Comparison of ENCODE assay signal across 18 cellular contexts in the genomic region with DNA sequence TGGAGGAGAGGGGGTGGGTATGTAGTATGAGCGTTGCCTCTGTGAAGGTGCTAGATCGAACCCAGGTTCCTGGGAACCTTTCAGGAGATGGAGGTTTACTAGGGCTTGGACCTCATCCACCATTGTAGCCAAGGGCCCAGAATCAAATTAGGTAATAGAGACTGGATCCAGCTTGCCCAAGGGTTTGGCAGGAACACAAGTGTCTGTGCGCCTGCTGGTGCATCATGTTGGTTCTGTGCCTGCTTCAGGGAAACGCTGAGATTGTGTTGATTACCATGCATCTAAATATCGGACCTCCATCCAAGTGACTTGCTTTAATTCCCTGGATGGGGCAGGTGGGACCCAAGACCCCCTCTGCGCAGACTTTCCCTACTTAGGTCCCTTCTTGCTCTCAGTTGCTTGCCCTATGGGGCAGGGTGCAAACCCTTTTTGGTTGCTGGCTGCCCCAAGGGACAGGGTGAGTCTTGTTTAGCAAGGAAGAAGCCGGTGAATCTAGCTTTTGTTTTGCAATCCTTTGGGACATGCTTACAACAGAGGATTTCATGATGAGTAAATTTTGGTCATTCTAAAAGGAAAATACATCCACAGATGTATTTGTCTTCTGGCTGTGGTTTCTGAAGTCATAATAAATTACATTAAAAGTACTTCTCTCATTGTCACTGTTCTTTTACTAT.
DNase-seq lines count a peak whose midpoint lies in the region; ATAC-seq and TF ChIP-seq lines count a peak whose summit lies in the region.
"Had no signal": no experiment of that assay in that cellular context is flagged by ENCODE, and none has a peak within 500 bp of the region (broad histone marks: within the 10 kb centered on the region; RNA-seq: fewer than 3 reads in every experiment).

No MANE protein-coding gene starts in this region.

- no peak overlapping the region for H3K27ac ChIP-seq in stomach
- H3K27ac ChIP-seq: left lung, testis had no signal

- intact Hi-C loops in stomach (cut with DNase I; ENCODE audit: low total_unique reads): no loop called here

- no peak for TF ChIP-seq POLR2A in stomach (IDR thresholded peaks at IDR 0.05)

- no peaks in the 10 kb centered on the region for H3K4me1 Mint-ChIP-seq in activated T-helper 17 cell treated with anti-CD3 and anti-CD28 coated beads, Interleukin-2, amount 50 U/mL, for 72 hours
- H3K4me1 Mint-ChIP-seq: activated CD4-positive, alpha-beta T cell treated with anti-CD3 and anti-CD28 coated beads for 36 hours; activated naive CD8-positive, alpha-beta T cell treated with anti-CD3 and anti-CD28 coated beads, Interleukin-2, amount 10 ng/mL, durations not matched to agents 7 days and 5 days; naive B cell had no signal

- no peak overlapping the region for H3K9ac ChIP-seq in adipocyte (ENCODE audit: low read length)
- H3K9ac ChIP-seq in skeletal muscle satellite cell (ENCODE audit: low read depth, low read length): no peak overlapping the region

- H3K27me3 ChIP-seq in adipocyte (replicated peaks; ENCODE audit: control insufficient read depth, insufficient read depth, low read length) (no peaks in the 10 kb centered on the region), skeletal muscle satellite cell (ENCODE audit: control insufficient read depth, insufficient read depth, low read length) (no peaks in the 10 kb centered on the region), stomach (no peaks in the 10 kb centered on the region)
- H3K27me3 ChIP-seq: left lung, testis had no signal

- H3K9me3 Mint-ChIP-seq in activated T-helper 17 cell treated with anti-CD3 and anti-CD28 coated beads, Interleukin-2, amount 50 U/mL, for 72 hours: no peaks in the 10 kb centered on the region
- H3K9me3 Mint-ChIP-seq: activated naive CD8-positive, alpha-beta T cell treated with anti-CD3 and anti-CD28 coated beads, Interleukin-2, amount 10 ng/mL, durations not matched to agents 7 days and 5 days had no signal

- no peak overlapping the region for H3K4me3 Mint-ChIP-seq in activated T-helper 17 cell treated with anti-CD3 and anti-CD28 coated beads, Interleukin-2, amount 50 U/mL, for 72 hours
- H3K4me3 Mint-ChIP-seq: activated CD4-positive, alpha-beta T cell treated with anti-CD3 and anti-CD28 coated beads for 36 hours; activated naive CD8-positive, alpha-beta T cell treated with anti-CD3 and anti-CD28 coated beads, Interleukin-2, amount 10 ng/mL, durations not matched to agents 7 days and 5 days; naive B cell had no signal

- H3K4me3 ChIP-seq in adipocyte (ENCODE audit: low read length): peak overlapping the region; percentile 14
- no peak overlapping the region for H3K4me3 ChIP-seq in fibroblast of villous mesenchyme (ENCODE audit: low read depth, low read length)
- H3K4me3 ChIP-seq in skeletal muscle satellite cell (ENCODE audit: low read length): no peak overlapping the region
- H3K4me3 ChIP-seq in stomach: no peak overlapping the region
- H3K4me3 ChIP-seq: left lung, testis had no signal

- no peak for TF ChIP-seq EP300 in stomach (IDR thresholded peaks at IDR 0.05)

- peaks cover 22% of the 10 kb centered on the region for H3K4me1 ChIP-seq in adipocyte (ENCODE audit: control insufficient read depth, insufficient read depth, low read length)
- peaks cover 13% of the 10 kb centered on the region for H3K4me1 ChIP-seq in skeletal muscle satellite cell (ENCODE audit: control insufficient read depth, insufficient read depth, low read length)
- H3K4me1 ChIP-seq in stomach: no peaks in the 10 kb centered on the region
- H3K4me1 ChIP-seq: left lung, testis had no signal

- H3K9me3 ChIP-seq in adipocyte (ENCODE audit: control insufficient read depth, low read length): no peaks in the 10 kb centered on the region
- H3K9me3 ChIP-seq in skeletal muscle satellite cell (replicated peaks; ENCODE audit: low read length): no peaks in the 10 kb centered on the region
- no peaks in the 10 kb centered on the region for H3K9me3 ChIP-seq in stomach
- H3K9me3 ChIP-seq: left lung, testis had no signal

- ATAC-seq in GM18520 (IDR thresholded peaks at IDR 0.05; ENCODE audit: unreplicated experiment): no peak
- ATAC-seq in activated T-helper 17 cell treated with anti-CD3 and anti-CD28 coated beads, Interleukin-2, amount 50 U/mL, for 72 hours (replicated peaks): no peak
- ATAC-seq: activated CD4-positive, alpha-beta T cell treated with anti-CD3 and anti-CD28 coated beads for 36 hours; left lung had no signal

- no peaks in the 10 kb centered on the region for H3K36me3 ChIP-seq in adipocyte (ENCODE audit: control insufficient read depth, insufficient read depth, low read length, severe bottlenecking)
- no peaks in the 10 kb centered on the region for H3K36me3 ChIP-seq in skeletal muscle satellite cell (ENCODE audit: insufficient read depth, low read length)
- no peaks in the 10 kb centered on the region for H3K36me3 ChIP-seq in stomach
- H3K36me3 ChIP-seq: left lung had no signal

- no peak for TF ChIP-seq CTCF in fibroblast of villous mesenchyme (IDR thresholded peaks at IDR 0.05; ENCODE audit: insufficient read depth, low read depth, low read length)
- no peak for TF ChIP-seq CTCF in stomach (IDR thresholded peaks at IDR 0.05)

- no peak overlapping the region for H3K27ac Mint-ChIP-seq in activated T-helper 17 cell treated with anti-CD3 and anti-CD28 coated beads, Interleukin-2, amount 50 U/mL, for 72 hours
- H3K27ac Mint-ChIP-seq: activated CD4-positive, alpha-beta T cell treated with anti-CD3 and anti-CD28 coated beads for 36 hours; activated naive CD8-positive, alpha-beta T cell treated with anti-CD3 and anti-CD28 coated beads, Interleukin-2, amount 10 ng/mL, durations not matched to agents 7 days and 5 days; naive B cell had no signal

- no peaks in the 10 kb centered on the region for H3K36me3 Mint-ChIP-seq in activated T-helper 17 cell treated with anti-CD3 and anti-CD28 coated beads, Interleukin-2, amount 50 U/mL, for 72 hours (ENCODE audit: low read depth)
- H3K36me3 Mint-ChIP-seq: activated naive CD8-positive, alpha-beta T cell treated with anti-CD3 and anti-CD28 coated beads, Interleukin-2, amount 10 ng/mL, durations not matched to agents 7 days and 5 days; naive B cell had no signal

- H3K4me2 ChIP-seq in skeletal muscle satellite cell (ENCODE audit: low read length): peak overlapping the region; percentile 49

- peaks cover 3% of the 10 kb centered on the region for H3K27me3 Mint-ChIP-seq in activated T-helper 17 cell treated with anti-CD3 and anti-CD28 coated beads, Interleukin-2, amount 50 U/mL, for 72 hours
- H3K27me3 Mint-ChIP-seq: activated CD4-positive, alpha-beta T cell treated with anti-CD3 and anti-CD28 coated beads for 36 hours; activated naive CD8-positive, alpha-beta T cell treated with anti-CD3 and anti-CD28 coated beads, Interleukin-2, amount 10 ng/mL, durations not matched to agents 7 days and 5 days; naive B cell had no signal

- WGBS in stomach, 5 donors: 83 to 91% (median 88%) methylated on average over 7 of the region's 7 CpGs

- DNase-seq in NCI-H1694 treated with DMSO at 0.1 percent for 48 hours (lab: John Stamatoyannopoulos, UW) (peak; percentile 15), NCI-H1694 (lab: John Stamatoyannopoulos, UW) (no peak), adipocyte (ENCODE audit: low read depth) (peak; percentile 62), fibroblast of villous mesenchyme (ENCODE audit: low read depth) (peak; percentile 63), stomach (no peak)
- DNase-seq: activated CD4-positive, alpha-beta T cell treated with anti-CD3 and anti-CD28 coated beads for 36 hours; activated naive CD8-positive, alpha-beta T cell treated with anti-CD3 and anti-CD28 coated beads, Interleukin-2, amount 10 ng/mL, durations not matched to agents 7 days and 5 days; erythroblast; GF-D8; left lung; naive B cell; SHP77; stimulated activated CD4-positive, alpha-beta T cell treated with anti-CD3 and anti-CD28 coated beads, Interleukin-1b, Interleukin-23, amount 100 ng/mL, for 48 hours; T-helper 9 cell; testis had no signal

Comparison
In these comparisons a context has a peak if more than half of its experiments do, and no peak if none do; other contexts are left out.
1. DNase-seq: peak in NCI-H1694 treated with DMSO at 0.1 percent for 48 hours (single experiment), adipocyte (single experiment) and fibroblast of villous mesenchyme (single experiment); none in NCI-H1694 (single experiment) and stomach (single experiment).